11 cellular contexts compared by ENCODE assay signal in genomic region chr2:177633910-177634294, GRCh38.
DNase-seq lines count a peak whose midpoint lies in the region; ATAC-seq and TF ChIP-seq lines count a peak whose summit lies in the region.
"Had no signal": no experiment of that assay in that cellular context is flagged by ENCODE, and none has a peak within 500 bp of the region (broad histone marks: within the 10 kb centered on the region; RNA-seq: fewer than 3 reads in every experiment).

No MANE protein-coding gene starts in this region.

- no peak for TF ChIP-seq CTCF in fibroblast of villous mesenchyme (IDR thresholded peaks at IDR 0.05; ENCODE audit: insufficient read depth, low read depth, low read length)

- peak overlapping the region; percentile 54 for H3K4me3 ChIP-seq in fibroblast of villous mesenchyme (ENCODE audit: low read depth, low read length)
- peak overlapping the region in 5 of 7 experiments; percentile 1 to 29 (median 15) for H3K4me3 ChIP-seq in skin epidermis

- peak; percentile 20 for DNase-seq in NCI-H1436 (lab: John Stamatoyannopoulos, UW)
- no peak for DNase-seq in NCI-H1436 treated with DMSO at 0.1 percent for 48 hours (lab: John Stamatoyannopoulos, UW)
- peak; percentile 40 for DNase-seq in NCI-H2196 (lab: John Stamatoyannopoulos, UW; ENCODE audit: unreplicated experiment)
- DNase-seq in fibroblast of villous mesenchyme (ENCODE audit: low read depth): no peak
- no peak for DNase-seq in GF-D8 (lab: John Stamatoyannopoulos, UW)
- DNase-seq: NCI-H748 treated with DMSO at 0.1 percent for 48 hours had no signal

- no peak for ATAC-seq in GM21529 (IDR thresholded peaks at IDR 0.05; ENCODE audit: unreplicated experiment)
- ATAC-seq in HG03159 (IDR thresholded peaks at IDR 0.05; ENCODE audit: unreplicated experiment): no peak
- ATAC-seq: activated T-helper 17 cell treated with anti-CD3 and anti-CD28 coated beads, Interleukin-2, amount 50 U/mL, for 72 hours had no signal

- H3K27ac ChIP-seq in skin epidermis: peak overlapping the region in 4 of 21 experiments; percentile 8 to 77 (median 32)
- H3K27ac ChIP-seq: epithelial cell of prostate had no signal

Comparison
In these comparisons a context has a peak if more than half of its experiments do, and no peak if none do; other contexts are left out.
1. DNase-seq: peak in NCI-H1436 (single experiment) and NCI-H2196 (single experiment); none in NCI-H1436 treated with DMSO at 0.1 percent for 48 hours (single experiment), fibroblast of villous mesenchyme (single experiment) and GF-D8 (single experiment).